In genomic region chr1:204013052-204013451, GRCh38 we compare ENCODE assay signal across 2 cellular contexts.
A peak's percentile ranks its signal among the peaks of the same experiment; 100 is the strongest.
TF ChIP-seq lines count a peak whose summit lies in the region.

No MANE protein-coding gene starts in this region.

TF ChIP-seq in IMR-90, 13 proteins besides CTCF, POLR2A, EP300 and RAD21:
- TF ChIP-seq USF2 (IDR thresholded peaks at IDR 0.05; ENCODE audit: low read depth, low read length) (no peak), NFE2L2 (IDR thresholded peaks at IDR 0.05; ENCODE audit: low read depth, low read length) (no peak), RFX5 (IDR thresholded peaks at IDR 0.05; ENCODE audit: low read depth, low read length) (no peak), MAFK (IDR thresholded peaks at IDR 0.05; ENCODE audit: low read depth, low read length) (no peak), ELK1 (IDR thresholded peaks at IDR 0.05; ENCODE audit: borderline replicate concordance, low read depth, low read length) (no peak), MXI1 (IDR thresholded peaks at IDR 0.05; ENCODE audit: borderline replicate concordance, low read depth, low read length) (no peak), FOS (IDR thresholded peaks at IDR 0.05; ENCODE audit: low read depth, low read length) (no peak), RCOR1 (IDR thresholded peaks at IDR 0.05; ENCODE audit: insufficient replicate concordance, low read length) (no peak), MAZ (IDR thresholded peaks at IDR 0.05; ENCODE audit: borderline replicate concordance, low read depth, low read length) (no peak), CEBPB (IDR thresholded peaks at IDR 0.05; ENCODE audit: low read depth, low read length) (no peak), SMC3 (IDR thresholded peaks at IDR 0.05; ENCODE audit: low read depth, low read length) (no peak), BHLHE40 (IDR thresholded peaks at IDR 0.05; ENCODE audit: low read depth, low read length) (no peak), CHD1 (IDR thresholded peaks at IDR 0.05; ENCODE audit: low read depth, low read length) (no peak)

TF ChIP-seq in H1, 55 proteins besides CTCF, POLR2A, EP300 and RAD21:
- no peak for TF ChIP-seq BACH1 (IDR thresholded peaks at IDR 0.05; ENCODE audit: low read length)
- no peak for TF ChIP-seq SIRT6 (IDR thresholded peaks at IDR 0.05; ENCODE audit: low read length)
- TF ChIP-seq SAP30 (IDR thresholded peaks at IDR 0.05; ENCODE audit: insufficient read depth, insufficient replicate concordance, low read length) = no peak
- TF ChIP-seq E2F6 (IDR thresholded peaks at IDR 0.05) = peak; percentile 64
- TF ChIP-seq HDAC2 (IDR thresholded peaks at IDR 0.05; ENCODE audit: borderline replicate concordance in 1 of 2, low read depth in 2 of 2, low read length in 2 of 2) = no peak
- TF ChIP-seq SIN3A (conservative IDR thresholded peaks at IDR 0.05 in 1 of 2, IDR thresholded peaks at IDR 0.05 in 1 of 2; ENCODE audit: low read depth in 1 of 2, low read length in 2 of 2) = no peak
- no peak for TF ChIP-seq TAF1 (IDR thresholded peaks at IDR 0.05; ENCODE audit: low read depth, low read length)
